In the genomic region with DNA sequence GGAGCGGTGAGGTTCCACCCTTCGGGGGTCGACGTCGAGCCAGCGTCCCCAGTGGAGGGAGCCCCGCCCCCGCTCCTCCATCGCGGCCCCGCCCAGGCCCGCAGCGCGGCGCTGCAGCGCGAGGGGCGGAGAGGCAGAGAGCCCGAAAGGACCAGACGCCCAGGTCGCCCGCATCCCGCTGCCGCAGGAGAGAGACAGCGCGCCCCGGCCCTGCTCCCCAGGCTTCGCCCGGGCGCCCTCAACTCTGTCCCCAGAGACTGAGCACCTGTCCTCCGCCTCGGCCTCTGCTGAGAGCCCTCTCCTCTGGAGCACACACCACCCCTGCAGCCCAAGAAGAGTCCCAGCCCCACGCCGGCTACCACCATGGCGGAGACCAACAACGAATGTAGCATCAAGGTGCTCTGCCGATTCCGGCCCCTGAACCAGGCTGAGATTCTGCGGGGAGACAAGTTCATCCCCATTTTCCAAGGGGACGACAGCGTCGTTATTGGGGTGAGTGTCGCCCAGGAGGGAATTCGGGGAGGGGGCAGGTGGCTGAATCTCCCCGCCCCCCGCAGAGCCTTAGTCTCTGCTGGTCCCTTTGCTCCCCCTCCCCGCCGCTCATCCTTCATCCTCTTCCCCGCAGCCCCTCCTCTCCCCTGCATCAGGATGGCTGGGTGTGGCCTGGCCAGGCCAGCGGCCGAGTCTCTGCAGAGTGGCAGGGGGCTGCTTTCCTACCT, we compare ENCODE assay signal across 9 cellular contexts. TPM values are rescaled to one million over a fixed set of nuclear protein-coding genes. Genes with fewer than 3 reads are reported as not detected.
DNase-seq lines count a peak whose midpoint lies in the region; ATAC-seq and TF ChIP-seq lines count a peak whose summit lies in the region.
"Had no signal": no experiment of that assay in that cellular context is flagged by ENCODE, and none has a peak within 500 bp of the region (broad histone marks: within the 10 kb centered on the region; RNA-seq: fewer than 3 reads in every experiment).

TSS of gene KIF5A (plus strand) at position 136 of the 719 bp plus-strand sequence. CDS start at position 364, 228 bp downstream.

- TF ChIP-seq EP300 in sigmoid colon (IDR thresholded peaks at IDR 0.05), result no peak

- TF ChIP-seq CTCF in OCI-LY3 (IDR thresholded peaks at IDR 0.05; ENCODE audit: low read depth, low read length) (no peak), sigmoid colon (IDR thresholded peaks at IDR 0.05) (no peak)

- WGBS in sigmoid colon, 2 donors, result 5% methylated on average over 51 of the region's 51 CpGs

- peaks cover 17% of the 10 kb centered on the region for H3K79me2 ChIP-seq in OCI-LY3 (ENCODE audit: low read length)

- H3K4me3 ChIP-seq in OCI-LY3 (ENCODE audit: low read length) (peak within 1 kb of the TSS; percentile 65), sigmoid colon (peak within 1 kb of the TSS; percentile 20 to 50 (median 44))

- no peak within 1 kb of the TSS for H3K9ac ChIP-seq in OCI-LY3 (ENCODE audit: low read length)

- no peak for TF ChIP-seq POLR2A in sigmoid colon (IDR thresholded peaks at IDR 0.05)

- H3K4me2 ChIP-seq in OCI-LY3 (ENCODE audit: low read length), result peak within 1 kb of the TSS; percentile 55

- H4K20me1 ChIP-seq in OCI-LY3 (ENCODE audit: insufficient read depth, low read length), result no peaks in the 10 kb centered on the region

- H3K27ac ChIP-seq in OCI-LY3 (ENCODE audit: low read length) (no peak within 1 kb of the TSS), sigmoid colon (no peak within 1 kb of the TSS)

- ATAC-seq in left ventricle myocardium superior (no peak), GM21367 (IDR thresholded peaks at IDR 0.05; ENCODE audit: unreplicated experiment) (no peak)

- H3K4me1 ChIP-seq in OCI-LY3 (ENCODE audit: low read length) (peaks cover 17% of the 10 kb centered on the region), sigmoid colon (peaks cover 0 to 29% (median 26%) of the 10 kb centered on the region in 4 donors)

- H3K36me3 ChIP-seq in OCI-LY3 (replicated peaks; ENCODE audit: low read depth, low read length) (no peaks in the 10 kb centered on the region), sigmoid colon (no peaks in the 10 kb centered on the region)

- H3K27me3 ChIP-seq in OCI-LY3 (ENCODE audit: low read depth, low read length), result no peaks in the 10 kb centered on the region
- peaks cover 5 to 23% (median 22%) of the 10 kb centered on the region in 3 donors for H3K27me3 ChIP-seq in sigmoid colon

- intact Hi-C loops in left ventricle myocardium superior (cut with micrococcal nuclease) (no loop called here), sigmoid colon (cut with DNase I) (loop anchor here (5.0 kb wide), 1 partner anchor 57 kb away; no protein-coding TSS in a partner anchor)

- H3K9me3 ChIP-seq in OCI-LY3 (ENCODE audit: insufficient read depth, low read length) (no peaks in the 10 kb centered on the region), sigmoid colon (no peaks in the 10 kb centered on the region)

- DNase-seq in NCI-H2196 (lab: John Stamatoyannopoulos, UW; ENCODE audit: unreplicated experiment) (peak; percentile 54), NCI-H2196 treated with DMSO at 0.1 percent for 48 hours (lab: John Stamatoyannopoulos, UW; ENCODE audit: unreplicated experiment) (no peak), left ventricle myocardium superior (peak; percentile 47), sigmoid colon (no peak), HCEC 1CT (no peak)
- DNase-seq in activated gamma-delta T cell treated with anti-CD3 and anti-CD28 coated beads, Interleukin-2, amount 50 U/mL, for 16 hours (ENCODE audit: low read depth), result peak; percentile 34
- DNase-seq: DND-41 had no signal

- H2AFZ ChIP-seq in OCI-LY3 (ENCODE audit: low read depth, low read length), result no peak within 1 kb of the TSS

RNA-seq across cellular contexts. Expression of gene KIF5A, which starts in this region (rescaled TPM):
- total RNA-seq in left ventricle myocardium superior, result 0.12 TPM
- total RNA-seq in sigmoid colon, result 1 to 10 TPM; 3.6 to 8.9 (median 6.9) TPM
- 1 to 10 TPM in 1 of 3 donors, under 1 TPM in 2; under 0.01 to 3.5 (median 0.46) TPM for polyA plus RNA-seq in sigmoid colon

Comparison
In these comparisons a context has a peak if more than half of its experiments do, and no peak if none do; other contexts are left out.
1. DNase-seq: peak in NCI-H2196 (single experiment) and activated gamma-delta T cell treated with anti-CD3 and anti-CD28 coated beads, Interleukin-2, amount 50 U/mL, for 16 hours (single experiment); none in NCI-H2196 treated with DMSO at 0.1 percent for 48 hours (single experiment), sigmoid colon (single experiment) and HCEC 1CT (single experiment).
2. Peak in DNase-seq in left ventricle myocardium superior; RNA of the gene not detected or under 1 TPM.